Comparison of ENCODE assay signal across 8 cellular contexts in genomic region chr1:85502625-85503083, GRCh38. TPM values are rescaled to one million over a fixed set of nuclear protein-coding genes. Genes with fewer than 3 reads are reported as not detected.
DNase-seq lines count a peak whose midpoint lies in the region; ATAC-seq and TF ChIP-seq lines count a peak whose summit lies in the region.

No MANE protein-coding gene starts in this region.

- H3K9me3 Mint-ChIP-seq in MCF 10A (ENCODE audit: unreplicated experiment) = no peaks in the 10 kb centered on the region
- H3K9me3 Mint-ChIP-seq in activated T-helper 2 cell treated with anti-CD3 and anti-CD28 coated beads, Interferon-gamma antibody, Interleukin-2, Interleukin-4, amounts not matched to agents 10 μg/mL and 5 μg/mL and 100 μg/mL, durations not matched to agents 14 hours and 24 hours and 36 hours = no peaks in the 10 kb centered on the region

- intact Hi-C loops in MCF 10A (cut with micrococcal nuclease) = loop anchor here (2.0 kb wide), 1 partner anchor 194 kb away; no protein-coding TSS in a partner anchor
- intact Hi-C loops in activated T-helper 2 cell treated with anti-CD3 and anti-CD28 coated beads, Interferon-gamma antibody, Interleukin-2, Interleukin-4, amounts not matched to agents 10 μg/mL and 5 μg/mL and 100 μg/mL, durations not matched to agents 14 hours and 24 hours and 36 hours (cut with micrococcal nuclease) = no loop called here

- peaks cover 10% of the 10 kb centered on the region for H3K4me1 Mint-ChIP-seq in MCF 10A (ENCODE audit: insufficient read depth, unreplicated experiment)
- H3K4me1 Mint-ChIP-seq in activated T-helper 2 cell treated with anti-CD3 and anti-CD28 coated beads, Interferon-gamma antibody, Interleukin-2, Interleukin-4, amounts not matched to agents 10 μg/mL and 5 μg/mL and 100 μg/mL, durations not matched to agents 14 hours and 24 hours and 36 hours (ENCODE audit: low read depth) = no peaks in the 10 kb centered on the region

- POLR2A ChIA-PET in MCF 10A (lab: Yijun Ruan, JAX) = interaction anchor here (0.8 kb wide), 1 partner anchor 70 kb away, joined by 3 read pairs; no protein-coding TSS in a partner anchor

- CTCF ChIA-PET in MCF 10A (lab: Yijun Ruan, JAX) = interaction anchor here (0.7 kb wide), 2 partner anchors 39 to 83 kb away, joined by 4 to 7 read pairs; no protein-coding TSS in a partner anchor

- peak; percentile 43 for TF ChIP-seq CTCF in MCF 10A (IDR thresholded peaks at IDR 0.05; ENCODE audit: unreplicated experiment)

- H3K27ac Mint-ChIP-seq in MCF 10A (ENCODE audit: low read depth, unreplicated experiment) = no peak overlapping the region
- H3K27ac Mint-ChIP-seq in activated T-helper 2 cell treated with anti-CD3 and anti-CD28 coated beads, Interferon-gamma antibody, Interleukin-2, Interleukin-4, amounts not matched to agents 10 μg/mL and 5 μg/mL and 100 μg/mL, durations not matched to agents 14 hours and 24 hours and 36 hours = no peak overlapping the region

- peak; percentile 79 for DNase-seq in ELR (ENCODE audit: low read depth)
- peak; percentile 53 for DNase-seq in NAMALWA (ENCODE audit: low spot score)
- peak; percentile 79 for DNase-seq in MCF 10A (ENCODE audit: unreplicated experiment)
- peak; percentile 57 for DNase-seq in left lobe of liver (ENCODE audit: low spot score)
- no peak for DNase-seq in activated T-helper 2 cell treated with anti-CD3 and anti-CD28 coated beads, Interferon-gamma antibody, Interleukin-2, Interleukin-4, amounts not matched to agents 10 μg/mL and 5 μg/mL and 100 μg/mL, durations not matched to agents 14 hours and 24 hours and 36 hours (ENCODE audit: low spot score)
- DNase-seq in hepatic stellate cell (ENCODE audit: low spot score) = no peak
- no peak for DNase-seq in DMS153 treated with DMSO at 0.1 percent for 48 hours (lab: John Stamatoyannopoulos, UW; ENCODE audit: unreplicated experiment)

- ATAC-seq in left lobe of liver (peak; percentile 99), HG02938 (IDR thresholded peaks at IDR 0.05; ENCODE audit: unreplicated experiment) (no peak)

- no peaks in the 10 kb centered on the region for H3K36me3 Mint-ChIP-seq in MCF 10A (ENCODE audit: insufficient read depth, unreplicated experiment)
- H3K36me3 Mint-ChIP-seq in activated T-helper 2 cell treated with anti-CD3 and anti-CD28 coated beads, Interferon-gamma antibody, Interleukin-2, Interleukin-4, amounts not matched to agents 10 μg/mL and 5 μg/mL and 100 μg/mL, durations not matched to agents 14 hours and 24 hours and 36 hours (ENCODE audit: low read depth) = no peaks in the 10 kb centered on the region

- BruUV-seq in MCF 10A (replicated peaks; lab: Mats Ljungman, UMichigan) = no TSS peak

- no peaks in the 10 kb centered on the region for H3K27me3 Mint-ChIP-seq in MCF 10A (ENCODE audit: insufficient read depth, unreplicated experiment)
- H3K27me3 Mint-ChIP-seq in activated T-helper 2 cell treated with anti-CD3 and anti-CD28 coated beads, Interferon-gamma antibody, Interleukin-2, Interleukin-4, amounts not matched to agents 10 μg/mL and 5 μg/mL and 100 μg/mL, durations not matched to agents 14 hours and 24 hours and 36 hours (ENCODE audit: low read depth) = peaks cover 8% of the 10 kb centered on the region

- H3K4me3 Mint-ChIP-seq in MCF 10A (ENCODE audit: unreplicated experiment) = no peak overlapping the region
- H3K4me3 Mint-ChIP-seq in activated T-helper 2 cell treated with anti-CD3 and anti-CD28 coated beads, Interferon-gamma antibody, Interleukin-2, Interleukin-4, amounts not matched to agents 10 μg/mL and 5 μg/mL and 100 μg/mL, durations not matched to agents 14 hours and 24 hours and 36 hours (ENCODE audit: low read depth) = no peak overlapping the region

RNA-seq across cellular contexts. Expression of gene DDAH1, which starts 37.7 kb away (rescaled TPM):
- total RNA-seq in MCF 10A (2022) (4.3 and 7.9 TPM in 2 replicates), left lobe of liver (70.6 TPM)
- total RNA-seq in activated T-helper 2 cell treated with anti-CD3 and anti-CD28 coated beads, Interferon-gamma antibody, Interleukin-2, Interleukin-4, amounts not matched to agents 10 μg/mL and 5 μg/mL and 100 μg/mL, durations not matched to agents 14 hours and 24 hours and 36 hours = 0.07 TPM in 1 of 2 replicates, not detected in the other

Comparison
In these comparisons a context has a peak if more than half of its experiments do, and no peak if none do; other contexts are left out.
1. DNase-seq: peak in ELR (single experiment), NAMALWA (single experiment), MCF 10A (single experiment) and left lobe of liver (single experiment); none in activated T-helper 2 cell treated with anti-CD3 and anti-CD28 coated beads, Interferon-gamma antibody, Interleukin-2, Interleukin-4, amounts not matched to agents 10 μg/mL and 5 μg/mL and 100 μg/mL, durations not matched to agents 14 hours and 24 hours and 36 hours (single experiment), hepatic stellate cell (single experiment) and DMS153 treated with DMSO at 0.1 percent for 48 hours (single experiment).